Comparison of ENCODE assay signal across 34 cellular contexts in genomic region chr10:102426803-102427287, GRCh38. TPM values are rescaled to one million over a fixed set of nuclear protein-coding genes. Genes with fewer than 3 reads are reported as not detected.
A peak's percentile ranks its signal among the peaks of the same experiment; 100 is the strongest.
DNase-seq lines count a peak whose midpoint lies in the region; ATAC-seq lines count a peak whose summit lies in the region.
"Had no signal": no experiment of that assay in that cellular context is flagged by ENCODE, and none has a peak within 500 bp of the region (broad histone marks: within the 10 kb centered on the region; RNA-seq: fewer than 3 reads in every experiment).

No MANE protein-coding gene starts in this region.

- no peak for ATAC-seq in activated naive CD8-positive, alpha-beta T cell treated with anti-CD3 and anti-CD28 coated beads, Interleukin-2, amount 50 U/mL, for 24 hours
- no peak for ATAC-seq in stimulated activated effector memory CD8-positive, alpha-beta T cell treated with anti-CD3 and anti-CD28 coated beads, Interleukin-12 subunit alpha, Interleukin-12 subunit beta, amount 100 ng/mL, for 72 hours
- ATAC-seq: esophagus mucosa; heart left ventricle; stimulated activated naive CD8-positive, alpha-beta T cell treated with anti-CD3 and anti-CD28 coated beads, Interleukin-15, Interleukin-2, amounts not matched to agents 100 U/mL and 50 U/mL, for 24 hours had no signal

- no peak overlapping the region for H3K4me3 ChIP-seq in GM23248
- H3K4me3 ChIP-seq: BLaER1, heart left ventricle, left ventricle myocardium inferior, thoracic aorta had no signal

- H3K9me3 Mint-ChIP-seq in activated naive CD4-positive, alpha-beta T cell treated with anti-CD3 and anti-CD28 coated beads, Interleukin-2, amount 50 U/mL, for 24 hours, result no peaks in the 10 kb centered on the region
- no peaks in the 10 kb centered on the region for H3K9me3 Mint-ChIP-seq in activated naive CD8-positive, alpha-beta T cell treated with anti-CD3 and anti-CD28 coated beads, Interleukin-2, amount 50 U/mL, for 24 hours
- H3K9me3 Mint-ChIP-seq in stimulated activated effector memory CD8-positive, alpha-beta T cell treated with anti-CD3 and anti-CD28 coated beads, Interleukin-12 subunit alpha, Interleukin-12 subunit beta, amount 100 ng/mL, for 72 hours, result no peaks in the 10 kb centered on the region
- H3K9me3 Mint-ChIP-seq: dendritic cell treated with granulocyte-macrophage colony-stimulating factor and Interleukin-4, amounts not matched to agents 40 ng/mL and 50 ng/mL, for 4 days; H9 had no signal

- peaks cover 28% of the 10 kb centered on the region for H3K4me1 Mint-ChIP-seq in activated naive CD4-positive, alpha-beta T cell treated with anti-CD3 and anti-CD28 coated beads, Interleukin-2, amount 50 U/mL, for 24 hours
- peaks cover 36% of the 10 kb centered on the region for H3K4me1 Mint-ChIP-seq in activated naive CD8-positive, alpha-beta T cell treated with anti-CD3 and anti-CD28 coated beads, Interleukin-2, amount 50 U/mL, for 24 hours
- H3K4me1 Mint-ChIP-seq in stimulated activated effector memory CD8-positive, alpha-beta T cell treated with anti-CD3 and anti-CD28 coated beads, Interleukin-12 subunit alpha, Interleukin-12 subunit beta, amount 100 ng/mL, for 72 hours, result peaks cover 41% of the 10 kb centered on the region

- H3K27me3 Mint-ChIP-seq in activated naive CD4-positive, alpha-beta T cell treated with anti-CD3 and anti-CD28 coated beads, Interleukin-2, amount 50 U/mL, for 24 hours, result no peaks in the 10 kb centered on the region
- no peaks in the 10 kb centered on the region for H3K27me3 Mint-ChIP-seq in activated naive CD8-positive, alpha-beta T cell treated with anti-CD3 and anti-CD28 coated beads, Interleukin-2, amount 50 U/mL, for 24 hours
- H3K27me3 Mint-ChIP-seq: dendritic cell treated with granulocyte-macrophage colony-stimulating factor and Interleukin-4, amounts not matched to agents 40 ng/mL and 50 ng/mL, for 4 days had no signal

- peak overlapping the region; percentile 6 for H3K27ac Mint-ChIP-seq in activated naive CD4-positive, alpha-beta T cell treated with anti-CD3 and anti-CD28 coated beads, Interleukin-2, amount 50 U/mL, for 24 hours
- peak overlapping the region; percentile 24 for H3K27ac Mint-ChIP-seq in activated naive CD8-positive, alpha-beta T cell treated with anti-CD3 and anti-CD28 coated beads, Interleukin-2, amount 50 U/mL, for 24 hours
- peak overlapping the region; percentile 30 for H3K27ac Mint-ChIP-seq in stimulated activated effector memory CD8-positive, alpha-beta T cell treated with anti-CD3 and anti-CD28 coated beads, Interleukin-12 subunit alpha, Interleukin-12 subunit beta, amount 100 ng/mL, for 72 hours
- H3K27ac Mint-ChIP-seq: dendritic cell treated with granulocyte-macrophage colony-stimulating factor and Interleukin-4, amounts not matched to agents 40 ng/mL and 50 ng/mL, for 4 days; H9 had no signal

- H2AFZ ChIP-seq in GM23248, result no peak overlapping the region

- H3K4me2 ChIP-seq in GM23248 (ENCODE audit: unreplicated experiment), result no peak overlapping the region
- H3K4me2 ChIP-seq: BLaER1 had no signal

- H3K27me3 ChIP-seq in GM23248 (replicated peaks; ENCODE audit: insufficient read depth), result no peaks in the 10 kb centered on the region
- H3K27me3 ChIP-seq: BLaER1, heart left ventricle had no signal

- H3K79me2 ChIP-seq in GM23248 (ENCODE audit: insufficient read depth), result peaks cover 24% of the 10 kb centered on the region

- H3K36me3 ChIP-seq in GM23248 (ENCODE audit: low read depth), result no peaks in the 10 kb centered on the region

- H3K9me3 ChIP-seq in GM23248 (ENCODE audit: low read depth), result no peaks in the 10 kb centered on the region
- H3K9me3 ChIP-seq: BLaER1, heart left ventricle, left ventricle myocardium inferior, thoracic aorta had no signal

- no peak overlapping the region for H3K9ac ChIP-seq in GM23248
- H3K9ac ChIP-seq: BLaER1 had no signal

- WGBS in GM23248 (ENCODE audit: low coverage in 1 of 2, low lambda C conversion rate in 2 of 2, missing lambda C conversion rate in 2 of 2), 2 experiments, result 62% methylated on average over 7 of the region's 7 CpGs

- peaks cover 23% of the 10 kb centered on the region; the same call in 1 of the 2 replicates for H3K4me1 ChIP-seq in GM23248 (ENCODE audit: insufficient read depth)

- peaks cover 12% of the 10 kb centered on the region; the same call in 1 of the 2 replicates for H3F3A ChIP-seq in GM23248 (ENCODE audit: insufficient read depth)

- H3K27ac ChIP-seq in GM23248 (no peak overlapping the region), caudate nucleus (ENCODE audit: low read depth, low read length) (no peak overlapping the region)
- H3K27ac ChIP-seq: BLaER1, heart left ventricle, HL-60, left ventricle myocardium inferior, thoracic aorta, VCaP had no signal

- no peaks in the 10 kb centered on the region for H4K20me1 ChIP-seq in GM23248 (ENCODE audit: insufficient read depth)

- in situ Hi-C loops in GM23248 (cut with MboI), result no loop called here

- H3K9me2 ChIP-seq in GM23248 (ENCODE audit: insufficient read depth), result no peaks in the 10 kb centered on the region

- no peaks in the 10 kb centered on the region for H3K36me3 Mint-ChIP-seq in activated naive CD4-positive, alpha-beta T cell treated with anti-CD3 and anti-CD28 coated beads, Interleukin-2, amount 50 U/mL, for 24 hours
- peaks cover 7% of the 10 kb centered on the region for H3K36me3 Mint-ChIP-seq in activated naive CD8-positive, alpha-beta T cell treated with anti-CD3 and anti-CD28 coated beads, Interleukin-2, amount 50 U/mL, for 24 hours (ENCODE audit: low read depth)
- H3K36me3 Mint-ChIP-seq in stimulated activated effector memory CD8-positive, alpha-beta T cell treated with anti-CD3 and anti-CD28 coated beads, Interleukin-12 subunit alpha, Interleukin-12 subunit beta, amount 100 ng/mL, for 72 hours, result peaks cover 29% of the 10 kb centered on the region

- no peak overlapping the region for H3K4me3 Mint-ChIP-seq in activated naive CD4-positive, alpha-beta T cell treated with anti-CD3 and anti-CD28 coated beads, Interleukin-2, amount 50 U/mL, for 24 hours
- H3K4me3 Mint-ChIP-seq in activated naive CD8-positive, alpha-beta T cell treated with anti-CD3 and anti-CD28 coated beads, Interleukin-2, amount 50 U/mL, for 24 hours, result peak overlapping the region; percentile 31
- no peak overlapping the region for H3K4me3 Mint-ChIP-seq in stimulated activated effector memory CD8-positive, alpha-beta T cell treated with anti-CD3 and anti-CD28 coated beads, Interleukin-12 subunit alpha, Interleukin-12 subunit beta, amount 100 ng/mL, for 72 hours
- H3K4me3 Mint-ChIP-seq: dendritic cell treated with granulocyte-macrophage colony-stimulating factor and Interleukin-4, amounts not matched to agents 40 ng/mL and 50 ng/mL, for 4 days had no signal

- DNase-seq in activated naive CD4-positive, alpha-beta T cell (lab: John Stamatoyannopoulos, UW), result no peak
- DNase-seq in GM23248, result peak; percentile 53
- no peak for DNase-seq in activated naive CD8-positive, alpha-beta T cell treated with anti-CD3 and anti-CD28 coated beads, Interleukin-2, amount 50 U/mL, for 24 hours
- no peak for DNase-seq in stimulated activated effector memory CD8-positive, alpha-beta T cell treated with anti-CD3 and anti-CD28 coated beads, Interleukin-12 subunit alpha, Interleukin-12 subunit beta, amount 100 ng/mL, for 72 hours (ENCODE audit: low spot score in 2 of 2)
- DNase-seq in caudate nucleus (lab: John Stamatoyannopoulos, UW), result no peak
- no peak for DNase-seq in NCI-H2227 treated with DMSO at 0.1 percent for 48 hours (lab: John Stamatoyannopoulos, UW)
- DNase-seq: activated CD4-positive, alpha-beta T cell treated with anti-CD3 and anti-CD28 coated beads for 4 hours; activated naive CD4-positive, alpha-beta T cell treated with anti-CD3 and anti-CD28 coated beads, Interleukin-2, amount 50 U/mL, for 16 hours; aorta; DMS153; foreskin melanocyte; H9; heart left ventricle; Karpas-422; left ventricle myocardium inferior; MV-4-11; NCI-H146; NCI-H2107; NCI-H446 treated with DMSO at 0.1 percent for 48 hours; NCI-H774; SHP77 treated with DMSO at 0.1 percent for 48 hours; small intestine; stimulated activated naive CD8-positive, alpha-beta T cell treated with anti-CD3 and anti-CD28 coated beads, Interleukin-15, Interleukin-2, amounts not matched to agents 100 U/mL and 50 U/mL, for 24 hours had no signal

RNA-seq across cellular contexts. Expression of gene CUEDC2, which starts 5.5 kb away (rescaled TPM):
- total RNA-seq in GM23248 (2014; rRNA removed; shearing (Covaris generic)), result 54.1 and 58.8 TPM in 2 replicates
- 85.9 and 87.6 TPM in 2 replicates for polyA plus RNA-seq in GM23248 (2016; fragmentation: Nextera tagmentation; extraction: Ambion mirVana)

RNA-seq across cellular contexts. Expression of gene FBXL15, which starts 6.2 kb away (rescaled TPM):
- 23.1 and 23.6 TPM in 2 replicates for total RNA-seq in GM23248 (2014; rRNA removed; shearing (Covaris generic))
- 17.7 and 19.8 TPM in 2 replicates for polyA plus RNA-seq in GM23248 (2016; fragmentation: Nextera tagmentation; extraction: Ambion mirVana)

RNA-seq across cellular contexts. Expression of gene PSD, which starts 8.3 kb away (rescaled TPM):
- total RNA-seq in GM23248 (2014; rRNA removed; shearing (Covaris generic)), result 1.0 and 11.3 TPM in 2 replicates
- polyA plus RNA-seq in GM23248 (2016; fragmentation: Nextera tagmentation; extraction: Ambion mirVana), result 0.95 and 1.8 TPM in 2 replicates

RNA-seq across cellular contexts. Expression of gene C10orf95, which starts 24.5 kb away (rescaled TPM):
- total RNA-seq in GM23248 (2014; rRNA removed; shearing (Covaris generic)), result not detected in 2 replicates
- polyA plus RNA-seq in GM23248 (2016; fragmentation: Nextera tagmentation; extraction: Ambion mirVana), result not detected in 2 replicates
- total RNA-seq: aorta, cardiac septum, G401, H9, left ventricle myocardium inferior, myocyte, thoracic aorta, urinary bladder had no signal
- polyA plus RNA-seq: heart left ventricle had no signal

RNA-seq across cellular contexts. Expression of gene NFKB2, which starts 31.3 kb away (rescaled TPM):
- total RNA-seq in GM23248 (2014; rRNA removed; shearing (Covaris generic)), result 21.5 and 34.7 TPM in 2 replicates
- 5.7 and 6.7 TPM in 2 replicates for polyA plus RNA-seq in GM23248 (2016; fragmentation: Nextera tagmentation; extraction: Ambion mirVana)
